Comparison of ENCODE assay signal across 2 cellular contexts in the genomic region with DNA sequence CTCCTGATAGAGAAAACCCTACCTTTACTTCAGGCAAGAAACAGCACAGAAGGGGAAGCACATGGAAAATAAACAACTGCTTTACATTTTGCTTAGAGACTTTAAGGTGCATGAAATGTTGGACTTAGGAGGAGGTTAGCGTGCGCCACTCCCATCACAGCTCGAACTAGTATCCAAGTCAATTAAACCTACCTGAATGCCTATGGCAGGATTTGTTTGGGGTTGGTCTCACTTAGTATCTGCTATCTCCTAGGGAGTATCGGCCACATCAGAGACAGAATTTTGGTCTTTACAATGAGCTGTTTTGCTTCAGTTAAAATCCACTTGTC.
TF ChIP-seq lines count a peak whose summit lies in the region.

No MANE protein-coding gene starts in this region.

TF ChIP-seq in A549, 52 proteins besides CTCF, POLR2A, EP300 and RAD21:
- TF ChIP-seq SMC3 (IDR thresholded peaks at IDR 0.05) (no peak), FOXS1 (CRISPR knock-in tag; IDR thresholded peaks at IDR 0.05) (no peak), USF2 (IDR thresholded peaks at IDR 0.05) (no peak), POLR2AphosphoS2 (conservative IDR thresholded peaks at IDR 0.05; ENCODE audit: low read length) (peak; percentile 88; the same call in 1 of the 2 replicates), NFE2L2 (conservative IDR thresholded peaks at IDR 0.05; ENCODE audit: low read length) (no peak), HOXA7 (CRISPR knock-in tag; IDR thresholded peaks at IDR 0.05) (peak; percentile 90), FOSB (CRISPR knock-in tag; IDR thresholded peaks at IDR 0.05) (peak; percentile 18; the same call in 1 of the 2 replicates), RARB (CRISPR knock-in tag; IDR thresholded peaks at IDR 0.05) (peak; percentile 58), TFCP2L1 (CRISPR knock-in tag; IDR thresholded peaks at IDR 0.05) (peak; percentile 67; the same call in 1 of the 2 replicates), JUN (IDR thresholded peaks at IDR 0.05) (0 out of 5 replicates have a peak, but pooled peaks of 1 of the 2 experiments have one; percentile 16), E2F6 (IDR thresholded peaks at IDR 0.05; ENCODE audit: borderline replicate concordance, low read depth) (no peak), MAZ (IDR thresholded peaks at IDR 0.05; ENCODE audit: borderline replicate concordance, low read depth, low read length) (no peak)
- TF ChIP-seq, protein P1, sequence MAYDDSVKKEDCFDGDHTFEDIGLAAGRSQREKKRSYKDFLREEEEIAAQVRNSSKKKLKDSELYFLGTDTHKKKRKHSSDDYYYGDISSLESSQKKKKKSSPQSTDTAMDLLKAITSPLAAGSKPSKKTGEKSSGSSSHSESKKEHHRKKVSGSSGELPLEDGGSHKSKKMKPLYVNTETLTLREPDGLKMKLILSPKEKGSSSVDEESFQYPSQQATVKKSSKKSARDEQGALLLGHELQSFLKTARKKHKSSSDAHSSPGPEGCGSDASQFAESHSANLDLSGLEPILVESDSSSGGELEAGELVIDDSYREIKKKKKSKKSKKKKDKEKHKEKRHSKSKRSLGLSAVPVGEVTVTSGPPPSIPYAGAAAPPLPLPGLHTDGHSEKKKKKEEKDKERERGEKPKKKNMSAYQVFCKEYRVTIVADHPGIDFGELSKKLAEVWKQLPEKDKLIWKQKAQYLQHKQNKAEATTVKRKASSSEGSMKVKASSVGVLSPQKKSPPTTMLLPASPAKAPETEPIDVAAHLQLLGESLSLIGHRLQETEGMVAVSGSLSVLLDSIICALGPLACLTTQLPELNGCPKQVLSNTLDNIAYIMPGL (CRISPR knock-in tag; IDR thresholded peaks at IDR 0.05; ENCODE audit: borderline replicate concordance), result peak; percentile 65; the same call in 1 of the 2 replicates

TF ChIP-seq in HCT116, 20 proteins besides CTCF, POLR2A, EP300 and RAD21:
- no peak for TF ChIP-seq POLR2AphosphoS5 (IDR thresholded peaks at IDR 0.05; ENCODE audit: low read depth, low read length)
- no peak for TF ChIP-seq YY1 (IDR thresholded peaks at IDR 0.05; ENCODE audit: extremely low read depth, insufficient replicate concordance, low read depth, low read length)
- TF ChIP-seq EGR1 (IDR thresholded peaks at IDR 0.05; ENCODE audit: low read depth), result no peak
- no peak for TF ChIP-seq ZNF274 (IDR thresholded peaks at IDR 0.05; ENCODE audit: low read depth, low read length)
- no peak for TF ChIP-seq SRF (IDR thresholded peaks at IDR 0.05; ENCODE audit: low read depth)
- no peak for TF ChIP-seq JUND (IDR thresholded peaks at IDR 0.05)
- no peak for TF ChIP-seq EZH2 (IDR thresholded peaks at IDR 0.05)
- TF ChIP-seq ATF3 (IDR thresholded peaks at IDR 0.05), result no peak
- no peak for TF ChIP-seq MAX (IDR thresholded peaks at IDR 0.05)
- TF ChIP-seq SIN3A (IDR thresholded peaks at IDR 0.05; ENCODE audit: low read depth), result no peak
- no peak for TF ChIP-seq CBX3 (IDR thresholded peaks at IDR 0.05; ENCODE audit: low read depth)
- TF ChIP-seq ZFX (IDR thresholded peaks at IDR 0.05), result no peak
- TF ChIP-seq TCF7L2 (IDR thresholded peaks at IDR 0.05; ENCODE audit: borderline replicate concordance, extremely low read depth, insufficient read depth, insufficient read length), result no peak
- no peak for TF ChIP-seq ZBTB33 (IDR thresholded peaks at IDR 0.05; ENCODE audit: extremely low read depth, insufficient replicate concordance, low read length)
